ENCODE assay signal across 18 cellular contexts in the genomic region with DNA sequence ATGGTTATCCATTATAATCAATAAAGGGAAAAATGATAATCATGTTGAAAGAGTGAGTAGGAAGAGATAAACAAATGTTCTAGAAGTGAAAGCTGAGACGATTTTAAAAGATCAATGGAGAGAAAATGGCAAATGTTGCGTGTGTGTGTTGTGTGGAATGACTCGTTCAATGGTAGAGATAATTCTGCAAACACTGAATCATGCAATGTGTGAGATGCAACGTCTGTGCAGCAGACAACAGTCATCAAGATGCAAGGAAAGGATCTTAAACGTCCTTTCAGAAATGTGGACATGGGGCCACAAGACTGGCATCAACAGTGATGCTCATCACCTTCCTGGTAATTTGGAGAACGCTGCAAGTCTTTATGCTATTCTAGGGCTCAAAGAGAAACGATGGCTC.
"Had no signal": no experiment of that assay in that cellular context is flagged by ENCODE, and none has a peak within 500 bp of the region (broad histone marks: within the 10 kb centered on the region; RNA-seq: fewer than 3 reads in every experiment).

No MANE protein-coding gene starts in this region.

- H3K4me3 Mint-ChIP-seq: activated CD8-positive, alpha-beta T cell treated with anti-CD3 and anti-CD28 coated beads for 36 hours; natural killer cell treated with Interleukin-12 subunit alpha and Interleukin-12 subunit beta and Interleukin-15 and Interleukin-18, amount 100 ng/mL, for 72 hours; T-cell had no signal

- H3K27ac ChIP-seq: breast epithelium, colonic mucosa, gastroesophageal sphincter, hepatocyte, testis, transverse colon had no signal

- DNase-seq: activated CD4-positive, alpha-beta T cell treated with anti-CD3 and anti-CD28 coated beads for 48 hours; activated CD8-positive, alpha-beta T cell treated with anti-CD3 and anti-CD28 coated beads for 36 hours; activated gamma-delta T cell treated with Interleukin-2 at 50 U/mL for 16 hours; activated naive CD4-positive, alpha-beta T cell treated with anti-CD3 and anti-CD28 coated beads, Interleukin-2, amount 50 U/mL, for 16 hours; colonic mucosa; effector memory CD4-positive, alpha-beta T cell; erythroblast; right cardiac atrium; stimulated activated CD4-positive, alpha-beta T cell treated with anti-CD3 and anti-CD28 coated beads, Interleukin-15, amount 100 ng/mL, for 24 hours; stimulated activated CD4-positive, alpha-beta T cell treated with anti-CD3 and anti-CD28 coated beads, Interleukin-2, amount 100 ng/mL, for 24 hours; stimulated activated naive CD4-positive, alpha-beta T cell treated with Interleukin-2 at 50 U/mL for 16 hours; T-cell; testis; transverse colon had no signal

- ATAC-seq: activated CD8-positive, alpha-beta T cell treated with anti-CD3 and anti-CD28 coated beads for 36 hours; gastroesophageal sphincter; natural killer cell treated with Interleukin-12 subunit alpha and Interleukin-12 subunit beta and Interleukin-15 and Interleukin-18, amount 100 ng/mL, for 72 hours; right cardiac atrium; T-cell had no signal

- H3K27ac Mint-ChIP-seq: activated CD8-positive, alpha-beta T cell treated with anti-CD3 and anti-CD28 coated beads for 36 hours; natural killer cell treated with Interleukin-12 subunit alpha and Interleukin-12 subunit beta and Interleukin-15 and Interleukin-18, amount 100 ng/mL, for 72 hours; T-cell had no signal

- H3K9me3 ChIP-seq: breast epithelium, colonic mucosa, testis, transverse colon had no signal

- H3K36me3 ChIP-seq: breast epithelium, colonic mucosa, gastroesophageal sphincter, transverse colon had no signal

- H3K27me3 Mint-ChIP-seq: activated CD8-positive, alpha-beta T cell treated with anti-CD3 and anti-CD28 coated beads for 36 hours; natural killer cell treated with Interleukin-12 subunit alpha and Interleukin-12 subunit beta and Interleukin-15 and Interleukin-18, amount 100 ng/mL, for 72 hours; T-cell had no signal

- H3K4me2 ChIP-seq: hepatocyte had no signal

- H3K4me1 ChIP-seq: breast epithelium, colonic mucosa, gastroesophageal sphincter, transverse colon had no signal

- H3K4me3 ChIP-seq: breast epithelium, colonic mucosa, gastroesophageal sphincter, hepatocyte, testis, transverse colon had no signal

- H2AFZ ChIP-seq: hepatocyte had no signal

- H3K27me3 ChIP-seq: breast epithelium, colonic mucosa, hepatocyte, testis, transverse colon had no signal

- H3K9me3 Mint-ChIP-seq: activated CD8-positive, alpha-beta T cell treated with anti-CD3 and anti-CD28 coated beads for 36 hours; natural killer cell treated with Interleukin-12 subunit alpha and Interleukin-12 subunit beta and Interleukin-15 and Interleukin-18, amount 100 ng/mL, for 72 hours had no signal
